ENCODE assay signal across 26 cellular contexts in the genomic region with DNA sequence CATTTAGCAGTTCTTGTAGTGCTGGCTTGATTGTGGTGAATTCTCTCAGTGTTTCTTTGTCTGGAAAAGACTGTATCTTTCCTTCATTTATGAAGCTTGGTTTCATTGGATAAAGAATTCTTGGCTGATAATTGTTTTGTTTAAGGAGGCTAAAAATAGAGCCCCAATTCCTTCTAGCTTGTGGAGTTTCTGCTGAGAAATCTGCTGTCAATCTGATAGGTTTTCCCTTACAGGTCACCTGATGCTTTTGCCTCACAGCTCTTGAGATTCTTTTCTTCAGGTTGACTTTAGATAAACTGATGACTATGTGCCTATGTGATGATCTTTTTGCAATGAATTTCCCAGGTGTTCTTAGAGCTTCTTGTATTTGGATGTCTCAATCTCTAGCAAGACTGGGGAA.
"Had no signal": no experiment of that assay in that cellular context is flagged by ENCODE, and none has a peak within 500 bp of the region (broad histone marks: within the 10 kb centered on the region; RNA-seq: fewer than 3 reads in every experiment).

No MANE protein-coding gene starts in this region.

- H3K4me1 ChIP-seq: colonic mucosa, esophagus muscularis mucosa, foreskin keratinocyte, gastrocnemius medialis had no signal

- DNase-seq: colonic mucosa; cortex of kidney; dermis blood vessel endothelial cell; dorsolateral prefrontal cortex; effector CD4-positive, alpha-beta T cell; effector CD8-positive, alpha-beta T cell; effector memory CD4-positive, alpha-beta T cell; effector memory CD8-positive, alpha-beta T cell; endodermal cell; erythroblast; esophagus squamous epithelium; foreskin fibroblast; foreskin keratinocyte; foreskin melanocyte; gastrocnemius medialis; glutamatergic neuron; head of caudate nucleus; heart left ventricle; heart right ventricle had no signal

- H3K27ac Mint-ChIP-seq: dendritic cell treated with granulocyte-macrophage colony-stimulating factor and Interleukin-4, amounts not matched to agents 40 ng/mL and 50 ng/mL, for 4 days; effector memory CD8-positive, alpha-beta T cell; endodermal cell had no signal

- H3K27ac ChIP-seq: colonic mucosa, coronary artery, dorsolateral prefrontal cortex, epithelial cell of prostate, esophagus muscularis mucosa, esophagus squamous epithelium, foreskin keratinocyte, gastrocnemius medialis, gastroesophageal sphincter, heart left ventricle, heart right ventricle, hepatocyte had no signal

- H3K4me1 Mint-ChIP-seq: endodermal cell had no signal

- ATAC-seq: effector memory CD8-positive, alpha-beta T cell; esophagus mucosa; foreskin keratinocyte; gastrocnemius medialis; gastroesophageal sphincter; heart left ventricle; heart right ventricle had no signal

- H3K27me3 Mint-ChIP-seq: dendritic cell treated with granulocyte-macrophage colony-stimulating factor and Interleukin-4, amounts not matched to agents 40 ng/mL and 50 ng/mL, for 4 days; effector memory CD8-positive, alpha-beta T cell had no signal

- H3K4me3 Mint-ChIP-seq: dendritic cell treated with granulocyte-macrophage colony-stimulating factor and Interleukin-4, amounts not matched to agents 40 ng/mL and 50 ng/mL, for 4 days; effector memory CD8-positive, alpha-beta T cell; endodermal cell had no signal

- H3K9me3 ChIP-seq: colonic mucosa, gastrocnemius medialis had no signal

- H3K36me3 ChIP-seq: colonic mucosa, esophagus muscularis mucosa, esophagus squamous epithelium, gastrocnemius medialis, gastroesophageal sphincter, heart left ventricle, heart right ventricle had no signal

- H3K27me3 ChIP-seq: colonic mucosa, esophagus muscularis mucosa, esophagus squamous epithelium, foreskin keratinocyte, gastrocnemius medialis, gastroesophageal sphincter, heart left ventricle, heart right ventricle, hepatocyte had no signal

- H3K4me3 ChIP-seq: colonic mucosa, coronary artery, dorsolateral prefrontal cortex, esophagus muscularis mucosa, esophagus squamous epithelium, gastrocnemius medialis, gastroesophageal sphincter, heart left ventricle, heart right ventricle, hepatocyte had no signal
